21 cellular contexts compared by ENCODE assay signal in the genomic region with DNA sequence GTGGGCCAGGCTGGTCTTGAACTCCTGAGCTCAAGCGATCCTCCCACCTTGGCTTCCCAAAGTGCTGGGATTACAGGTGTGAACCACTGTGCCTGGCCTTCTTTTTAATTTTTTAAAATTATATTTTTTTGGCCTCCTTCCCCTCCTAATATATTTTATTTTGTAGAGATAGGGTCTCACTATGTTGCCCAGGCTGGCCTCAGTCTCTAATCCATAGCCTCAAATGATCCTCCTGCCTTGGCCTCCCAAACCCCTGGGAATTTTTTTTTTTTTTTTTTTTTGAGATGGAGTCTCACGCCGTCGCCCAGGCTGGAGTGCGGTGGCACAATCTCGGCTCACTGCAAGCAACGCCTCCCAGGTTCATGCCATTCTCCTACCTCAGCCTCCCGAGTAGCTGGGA. TPM values are rescaled to one million over a fixed set of nuclear protein-coding genes. Genes with fewer than 3 reads are reported as not detected.
"Had no signal": no experiment of that assay in that cellular context is flagged by ENCODE, and none has a peak within 500 bp of the region (broad histone marks: within the 10 kb centered on the region; RNA-seq: fewer than 3 reads in every experiment).

No MANE protein-coding gene starts in this region.

RNA-seq across cellular contexts. Expression of a gene that starts 5.5 kb away (rescaled TPM):
- total RNA-seq: activated naive CD4-positive, alpha-beta T cell treated with anti-CD3 and anti-CD28 coated beads for 36 hours; activated naive CD4-positive, alpha-beta T cell treated with anti-CD3 and anti-CD28 coated beads, Interleukin-2, amount 50 U/mL, for 72 hours; activated naive CD8-positive, alpha-beta T cell treated with anti-CD3 and anti-CD28 coated beads for 36 hours; activated T-cell treated with anti-CD3 and anti-CD28 coated beads, Interleukin-2, amount 50 U/mL, for 4 hours; activated T-cell treated with anti-CD3 and anti-CD28 coated beads, Interleukin-2, amount 50 U/mL, for 72 hours; activated T-helper 1 cell treated with anti-CD3 and anti-CD28 coated beads, Interleukin-12 subunit alpha, Interleukin-12 subunit beta, Interleukin-2, Interleukin-4 antibody, amounts not matched to agents 30 ng/mL and 10 ng/mL and 1 ng/mL, durations not matched to agents 14 hours and 24 hours and 36 hours; activated T-helper 2 cell treated with anti-CD3 and anti-CD28 coated beads, Interferon-gamma antibody, Interleukin-2, Interleukin-4, amounts not matched to agents 10 μg/mL and 5 μg/mL and 100 μg/mL, durations not matched to agents 14 hours and 24 hours and 36 hours; adrenal gland; aorta; ascending aorta; astrocyte; body of pancreas; breast epithelium; bronchial epithelial cell; cardiac septum; cerebellum; chondrocyte had no signal

RNA-seq across cellular contexts. Expression of a gene that starts 11.9 kb away (rescaled TPM):
- total RNA-seq: activated naive CD4-positive, alpha-beta T cell treated with anti-CD3 and anti-CD28 coated beads for 36 hours; activated naive CD4-positive, alpha-beta T cell treated with anti-CD3 and anti-CD28 coated beads, Interleukin-2, amount 50 U/mL, for 72 hours; activated naive CD8-positive, alpha-beta T cell treated with anti-CD3 and anti-CD28 coated beads for 36 hours; activated naive CD8-positive, alpha-beta T cell treated with anti-CD3 and anti-CD28 coated beads, Interleukin-2, amount 10 ng/mL, durations not matched to agents 7 days and 5 days; activated T-cell treated with anti-CD3 and anti-CD28 coated beads, Interleukin-2, amount 50 U/mL, for 4 hours; activated T-cell treated with anti-CD3 and anti-CD28 coated beads, Interleukin-2, amount 50 U/mL, for 72 hours; activated T-helper 1 cell treated with anti-CD3 and anti-CD28 coated beads, Interleukin-12 subunit alpha, Interleukin-12 subunit beta, Interleukin-2, Interleukin-4 antibody, amounts not matched to agents 30 ng/mL and 10 ng/mL and 1 ng/mL, durations not matched to agents 14 hours and 24 hours and 36 hours; activated T-helper 17 cell treated with anti-CD3 and anti-CD28 coated beads, Interleukin-2, amount 50 U/mL, for 72 hours; activated T-helper 2 cell treated with anti-CD3 and anti-CD28 coated beads, Interferon-gamma antibody, Interleukin-2, Interleukin-4, amounts not matched to agents 10 μg/mL and 5 μg/mL and 100 μg/mL, durations not matched to agents 14 hours and 24 hours and 36 hours; adrenal gland; aorta; ascending aorta; astrocyte; body of pancreas; breast epithelium; bronchial epithelial cell; cardiac muscle cell; cardiac septum; cerebellum; chondrocyte had no signal
- polyA plus RNA-seq: adipose tissue, adrenal gland, aorta, cardiac muscle cell had no signal

RNA-seq across cellular contexts. Expression of a gene that starts 42.8 kb away (rescaled TPM):
- total RNA-seq: activated naive CD4-positive, alpha-beta T cell treated with anti-CD3 and anti-CD28 coated beads for 36 hours; activated naive CD4-positive, alpha-beta T cell treated with anti-CD3 and anti-CD28 coated beads, Interleukin-2, amount 50 U/mL, for 72 hours; activated naive CD8-positive, alpha-beta T cell treated with anti-CD3 and anti-CD28 coated beads for 36 hours; activated naive CD8-positive, alpha-beta T cell treated with anti-CD3 and anti-CD28 coated beads, Interleukin-2, amount 10 ng/mL, durations not matched to agents 7 days and 5 days; activated T-cell treated with anti-CD3 and anti-CD28 coated beads, Interleukin-2, amount 50 U/mL, for 4 hours; activated T-cell treated with anti-CD3 and anti-CD28 coated beads, Interleukin-2, amount 50 U/mL, for 72 hours; activated T-helper 1 cell treated with anti-CD3 and anti-CD28 coated beads, Interleukin-12 subunit alpha, Interleukin-12 subunit beta, Interleukin-2, Interleukin-4 antibody, amounts not matched to agents 30 ng/mL and 10 ng/mL and 1 ng/mL, durations not matched to agents 14 hours and 24 hours and 36 hours; activated T-helper 17 cell treated with anti-CD3 and anti-CD28 coated beads, Interleukin-2, amount 50 U/mL, for 72 hours; activated T-helper 2 cell treated with anti-CD3 and anti-CD28 coated beads, Interferon-gamma antibody, Interleukin-2, Interleukin-4, amounts not matched to agents 10 μg/mL and 5 μg/mL and 100 μg/mL, durations not matched to agents 14 hours and 24 hours and 36 hours; adrenal gland; aorta; ascending aorta; astrocyte; body of pancreas; breast epithelium; bronchial epithelial cell; cardiac muscle cell; cardiac septum; cerebellum; chondrocyte had no signal
- polyA plus RNA-seq: adipose tissue, adrenal gland, aorta, cardiac muscle cell had no signal
